1 cellular context compared by ENCODE assay signal in genomic region chr1:778451-779278, GRCh38.
TF ChIP-seq lines count a peak whose summit lies in the region.
"Not testable (repeated sequence)": the region's sequence is repeated elsewhere in the genome, so short reads cannot be mapped to it uniquely, and the experiment has no call there.

No MANE protein-coding gene starts in this region.

TF ChIP-seq in HepG2, 621 proteins besides CTCF, POLR2A, EP300 and RAD21 (continued from another document and continues in another):
- TF ChIP-seq, protein P1, sequence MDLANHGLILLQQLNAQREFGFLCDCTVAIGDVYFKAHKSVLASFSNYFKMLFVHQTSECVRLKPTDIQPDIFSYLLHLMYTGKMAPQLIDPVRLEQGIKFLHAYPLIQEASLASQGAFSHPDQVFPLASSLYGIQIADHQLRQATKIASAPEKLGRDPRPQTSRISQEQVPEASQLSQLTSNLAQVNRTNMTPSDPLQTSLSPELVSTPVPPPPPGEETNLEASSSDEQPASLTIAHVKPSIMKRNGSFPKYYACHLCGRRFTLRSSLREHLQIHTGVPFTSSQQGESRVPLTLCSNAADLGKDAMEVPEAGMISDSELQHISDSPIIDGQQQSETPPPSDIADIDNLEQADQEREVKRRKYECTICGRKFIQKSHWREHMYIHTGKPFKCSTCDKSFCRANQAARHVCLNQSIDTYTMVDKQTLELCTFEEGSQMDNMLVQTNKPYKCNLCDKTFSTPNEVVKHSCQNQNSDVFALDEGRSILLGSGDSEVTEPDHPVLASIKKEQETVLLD (CRISPR knock-in tag; IDR thresholded peaks at IDR 0.05; ENCODE audit: low read depth) = peak; percentile 91
- TF ChIP-seq ZNF83 (CRISPR knock-in tag; IDR thresholded peaks at IDR 0.05; ENCODE audit: borderline replicate concordance) = peak; percentile 51; the same call in 1 of the 2 replicates
- TF ChIP-seq, protein P2, sequence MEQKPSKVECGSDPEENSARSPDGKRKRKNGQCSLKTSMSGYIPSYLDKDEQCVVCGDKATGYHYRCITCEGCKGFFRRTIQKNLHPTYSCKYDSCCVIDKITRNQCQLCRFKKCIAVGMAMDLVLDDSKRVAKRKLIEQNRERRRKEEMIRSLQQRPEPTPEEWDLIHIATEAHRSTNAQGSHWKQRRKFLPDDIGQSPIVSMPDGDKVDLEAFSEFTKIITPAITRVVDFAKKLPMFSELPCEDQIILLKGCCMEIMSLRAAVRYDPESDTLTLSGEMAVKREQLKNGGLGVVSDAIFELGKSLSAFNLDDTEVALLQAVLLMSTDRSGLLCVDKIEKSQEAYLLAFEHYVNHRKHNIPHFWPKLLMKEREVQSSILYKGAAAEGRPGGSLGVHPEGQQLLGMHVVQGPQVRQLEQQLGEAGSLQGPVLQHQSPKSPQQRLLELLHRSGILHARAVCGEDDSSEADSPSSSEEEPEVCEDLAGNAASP (CRISPR knock-in tag; IDR thresholded peaks at IDR 0.05; ENCODE audit: borderline replicate concordance) = 0 out of 2 replicates have a peak, but pooled peaks have one; percentile 3
- peak; percentile 16; the same call in 1 of the 2 replicates for TF ChIP-seq RARA (CRISPR knock-in tag; IDR thresholded peaks at IDR 0.05)
- TF ChIP-seq, protein P3, sequence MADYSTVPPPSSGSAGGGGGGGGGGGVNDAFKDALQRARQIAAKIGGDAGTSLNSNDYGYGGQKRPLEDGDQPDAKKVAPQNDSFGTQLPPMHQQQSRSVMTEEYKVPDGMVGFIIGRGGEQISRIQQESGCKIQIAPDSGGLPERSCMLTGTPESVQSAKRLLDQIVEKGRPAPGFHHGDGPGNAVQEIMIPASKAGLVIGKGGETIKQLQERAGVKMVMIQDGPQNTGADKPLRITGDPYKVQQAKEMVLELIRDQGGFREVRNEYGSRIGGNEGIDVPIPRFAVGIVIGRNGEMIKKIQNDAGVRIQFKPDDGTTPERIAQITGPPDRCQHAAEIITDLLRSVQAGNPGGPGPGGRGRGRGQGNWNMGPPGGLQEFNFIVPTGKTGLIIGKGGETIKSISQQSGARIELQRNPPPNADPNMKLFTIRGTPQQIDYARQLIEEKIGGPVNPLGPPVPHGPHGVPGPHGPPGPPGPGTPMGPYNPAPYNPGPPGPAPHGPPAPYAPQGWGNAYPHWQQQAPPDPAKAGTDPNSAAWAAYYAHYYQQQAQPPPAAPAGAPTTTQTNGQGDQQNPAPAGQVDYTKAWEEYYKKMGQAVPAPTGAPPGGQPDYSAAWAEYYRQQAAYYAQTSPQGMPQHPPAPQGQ (CRISPR knock-in tag; IDR thresholded peaks at IDR 0.05; ENCODE audit: borderline replicate concordance) = peak; percentile 44; the same call in 1 of the 2 replicates
- TF ChIP-seq ELF1 (CRISPR knock-in tag; IDR thresholded peaks at IDR 0.05) = peak; percentile 69
- TF ChIP-seq ATF4 (CRISPR knock-in tag; IDR thresholded peaks at IDR 0.05) = 0 out of 4 replicates have a peak, but pooled peaks of 1 of the 2 experiments have one; percentile 28
- TF ChIP-seq ZNF263 (CRISPR knock-in tag; IDR thresholded peaks at IDR 0.05) = 0 out of 2 replicates have a peak, but pooled peaks have one; percentile 13
- TF ChIP-seq AHR (CRISPR knock-in tag; IDR thresholded peaks at IDR 0.05) = peak; percentile 82; the same call in 1 of the 2 replicates
- TF ChIP-seq PITX1 (CRISPR knock-in tag; IDR thresholded peaks at IDR 0.05) = peak; percentile 67; the same call in 1 of the 2 replicates
- peak; percentile 81 for TF ChIP-seq POLR2AphosphoS5 (IDR thresholded peaks at IDR 0.05; ENCODE audit: low read depth, low read length)
- TF ChIP-seq SATB2 (CRISPR knock-in tag; IDR thresholded peaks at IDR 0.05) = 0 out of 2 replicates have a peak, but pooled peaks have one; percentile 59
- peak; percentile 83; the same call in 1 of the 2 replicates for TF ChIP-seq HOXD1 (CRISPR knock-in tag; IDR thresholded peaks at IDR 0.05)
- TF ChIP-seq KAT8 (CRISPR knock-in tag; IDR thresholded peaks at IDR 0.05) = peak; percentile 95
- TF ChIP-seq KLF6 (CRISPR knock-in tag; IDR thresholded peaks at IDR 0.05) = peak; percentile 33; the same call in 1 of the 2 replicates
- TF ChIP-seq NFRKB (IDR thresholded peaks at IDR 0.05) = peak; percentile 66; the same call in 1 of the 2 replicates
- TF ChIP-seq ZNF546 (CRISPR knock-in tag; conservative IDR thresholded peaks at IDR 0.05) = 0 out of 2 replicates have a peak, but pooled peaks have one; percentile 51
- TF ChIP-seq ZNF652 (CRISPR knock-in tag; IDR thresholded peaks at IDR 0.05; ENCODE audit: borderline replicate concordance, low read depth) = peak; percentile 23; the same call in 1 of the 2 replicates
- TF ChIP-seq ZNF20 (CRISPR knock-in tag; IDR thresholded peaks at IDR 0.05) = 0 out of 2 replicates have a peak, but pooled peaks have one; percentile 39
- TF ChIP-seq MYC (CRISPR knock-in tag; IDR thresholded peaks at IDR 0.05; ENCODE audit: borderline replicate concordance) = peak; percentile 86; the same call in 1 of the 2 replicates
- peak; percentile 55 for TF ChIP-seq GATAD2A (CRISPR knock-in tag; IDR thresholded peaks at IDR 0.05)
- peak; percentile 88 for TF ChIP-seq HDAC1 (CRISPR knock-in tag; IDR thresholded peaks at IDR 0.05)
- peak; percentile 92 for TF ChIP-seq NFYC (CRISPR knock-in tag; IDR thresholded peaks at IDR 0.05)
- TF ChIP-seq IKZF5 (CRISPR knock-in tag; IDR thresholded peaks at IDR 0.05) = peak; percentile 61
- TF ChIP-seq, protein P4, sequence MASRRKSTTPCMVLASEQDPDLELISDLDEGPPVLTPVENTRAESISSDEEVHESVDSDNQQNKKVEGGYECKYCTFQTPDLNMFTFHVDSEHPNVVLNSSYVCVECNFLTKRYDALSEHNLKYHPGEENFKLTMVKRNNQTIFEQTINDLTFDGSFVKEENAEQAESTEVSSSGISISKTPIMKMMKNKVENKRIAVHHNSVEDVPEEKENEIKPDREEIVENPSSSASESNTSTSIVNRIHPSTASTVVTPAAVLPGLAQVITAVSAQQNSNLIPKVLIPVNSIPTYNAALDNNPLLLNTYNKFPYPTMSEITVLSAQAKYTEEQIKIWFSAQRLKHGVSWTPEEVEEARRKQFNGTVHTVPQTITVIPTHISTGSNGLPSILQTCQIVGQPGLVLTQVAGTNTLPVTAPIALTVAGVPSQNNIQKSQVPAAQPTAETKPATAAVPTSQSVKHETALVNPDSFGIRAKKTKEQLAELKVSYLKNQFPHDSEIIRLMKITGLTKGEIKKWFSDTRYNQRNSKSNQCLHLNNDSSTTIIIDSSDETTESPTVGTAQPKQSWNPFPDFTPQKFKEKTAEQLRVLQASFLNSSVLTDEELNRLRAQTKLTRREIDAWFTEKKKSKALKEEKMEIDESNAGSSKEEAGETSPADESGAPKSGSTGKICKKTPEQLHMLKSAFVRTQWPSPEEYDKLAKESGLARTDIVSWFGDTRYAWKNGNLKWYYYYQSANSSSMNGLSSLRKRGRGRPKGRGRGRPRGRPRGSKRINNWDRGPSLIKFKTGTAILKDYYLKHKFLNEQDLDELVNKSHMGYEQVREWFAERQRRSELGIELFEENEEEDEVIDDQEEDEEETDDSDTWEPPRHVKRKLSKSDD (CRISPR knock-in tag; IDR thresholded peaks at IDR 0.05; ENCODE audit: low read depth) = peak; percentile 99
- peak; percentile 68 for TF ChIP-seq HCFC1 (IDR thresholded peaks at IDR 0.05; ENCODE audit: low read depth, low read length)
- peak; percentile 63; the same call in 1 of the 2 replicates for TF ChIP-seq ZNF564 (CRISPR knock-in tag; IDR thresholded peaks at IDR 0.05)
- peak; percentile 31; the same call in 1 of the 2 replicates for TF ChIP-seq ZNF792 (CRISPR knock-in tag; IDR thresholded peaks at IDR 0.05)
- peak; percentile 48; the same call in 1 of the 2 replicates for TF ChIP-seq ZNF281 (CRISPR knock-in tag; IDR thresholded peaks at IDR 0.05; ENCODE audit: borderline replicate concordance)
- TF ChIP-seq SP1 (IDR thresholded peaks at IDR 0.05) = peak; percentile 23; the same call in 1 of the 2 replicates
- peak; percentile 98 for TF ChIP-seq SP1 (CRISPR knock-in tag; IDR thresholded peaks at IDR 0.05)
- TF ChIP-seq ZBTB7B (CRISPR knock-in tag; IDR thresholded peaks at IDR 0.05) = peak; percentile 38; the same call in 1 of the 2 replicates
- TF ChIP-seq, protein P5, sequence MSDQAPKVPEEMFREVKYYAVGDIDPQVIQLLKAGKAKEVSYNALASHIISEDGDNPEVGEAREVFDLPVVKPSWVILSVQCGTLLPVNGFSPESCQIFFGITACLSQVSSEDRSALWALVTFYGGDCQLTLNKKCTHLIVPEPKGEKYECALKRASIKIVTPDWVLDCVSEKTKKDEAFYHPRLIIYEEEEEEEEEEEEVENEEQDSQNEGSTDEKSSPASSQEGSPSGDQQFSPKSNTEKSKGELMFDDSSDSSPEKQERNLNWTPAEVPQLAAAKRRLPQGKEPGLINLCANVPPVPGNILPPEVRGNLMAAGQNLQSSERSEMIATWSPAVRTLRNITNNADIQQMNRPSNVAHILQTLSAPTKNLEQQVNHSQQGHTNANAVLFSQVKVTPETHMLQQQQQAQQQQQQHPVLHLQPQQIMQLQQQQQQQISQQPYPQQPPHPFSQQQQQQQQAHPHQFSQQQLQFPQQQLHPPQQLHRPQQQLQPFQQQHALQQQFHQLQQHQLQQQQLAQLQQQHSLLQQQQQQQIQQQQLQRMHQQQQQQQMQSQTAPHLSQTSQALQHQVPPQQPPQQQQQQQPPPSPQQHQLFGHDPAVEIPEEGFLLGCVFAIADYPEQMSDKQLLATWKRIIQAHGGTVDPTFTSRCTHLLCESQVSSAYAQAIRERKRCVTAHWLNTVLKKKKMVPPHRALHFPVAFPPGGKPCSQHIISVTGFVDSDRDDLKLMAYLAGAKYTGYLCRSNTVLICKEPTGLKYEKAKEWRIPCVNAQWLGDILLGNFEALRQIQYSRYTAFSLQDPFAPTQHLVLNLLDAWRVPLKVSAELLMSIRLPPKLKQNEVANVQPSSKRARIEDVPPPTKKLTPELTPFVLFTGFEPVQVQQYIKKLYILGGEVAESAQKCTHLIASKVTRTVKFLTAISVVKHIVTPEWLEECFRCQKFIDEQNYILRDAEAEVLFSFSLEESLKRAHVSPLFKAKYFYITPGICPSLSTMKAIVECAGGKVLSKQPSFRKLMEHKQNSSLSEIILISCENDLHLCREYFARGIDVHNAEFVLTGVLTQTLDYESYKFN (CRISPR knock-in tag; conservative IDR thresholded peaks at IDR 0.05) = peak; percentile 36
- TF ChIP-seq FOXK1 (CRISPR knock-in tag; IDR thresholded peaks at IDR 0.05; ENCODE audit: borderline replicate concordance, low read depth) = peak; percentile 86; the same call in 1 of the 2 replicates
- not testable (repeated sequence) for TF ChIP-seq SOX13 (IDR thresholded peaks at IDR 0.05)
- TF ChIP-seq SOX13 (CRISPR knock-in tag; conservative IDR thresholded peaks at IDR 0.05 in 1 of 2, IDR thresholded peaks at IDR 0.05 in 1 of 2) = peak in 1 of 2 experiments; percentile 29; a peak in 1 of 4 replicates
- TF ChIP-seq TEAD3 (CRISPR knock-in tag; optimal IDR thresholded peaks at IDR 0.05; ENCODE audit: borderline replicate concordance) = peak; percentile 77
- peak; percentile 88 for TF ChIP-seq ZNF687 (CRISPR knock-in tag; IDR thresholded peaks at IDR 0.05)
